9 cellular contexts compared by ENCODE assay signal in the genomic region with DNA sequence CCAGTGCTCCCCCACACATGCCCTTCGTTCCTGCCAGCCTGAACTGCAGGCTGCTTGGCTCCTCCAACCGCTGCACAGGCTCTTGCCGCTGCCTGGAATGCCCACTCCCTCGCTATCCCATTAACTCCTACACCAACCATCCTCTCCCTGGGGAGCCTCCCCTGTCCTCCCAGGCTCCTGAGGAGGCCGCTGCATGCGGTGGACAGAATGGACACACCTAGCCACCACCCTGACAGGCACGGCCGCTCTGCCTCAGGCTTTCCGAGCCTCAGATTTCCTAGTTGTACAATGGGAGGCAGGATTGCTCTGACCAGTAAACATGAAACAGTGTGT. TPM values are rescaled to one million over a fixed set of nuclear protein-coding genes. Genes with fewer than 3 reads are reported as not detected.
DNase-seq lines count a peak whose midpoint lies in the region; ATAC-seq and TF ChIP-seq lines count a peak whose summit lies in the region.
"Had no signal": no experiment of that assay in that cellular context is flagged by ENCODE, and none has a peak within 500 bp of the region (broad histone marks: within the 10 kb centered on the region; RNA-seq: fewer than 3 reads in every experiment).

No MANE protein-coding gene starts in this region.

- peaks cover 44% of the 10 kb centered on the region for H3K79me1 ChIP-seq in mesenchymal stem cell (replicated peaks; ENCODE audit: low read length, poor library complexity, severe bottlenecking)

- no peak overlapping the region for H2BK12ac ChIP-seq in mesenchymal stem cell (ENCODE audit: low read length in 2 of 2)

- H2AK5ac ChIP-seq in mesenchymal stem cell (ENCODE audit: low read length, severe bottlenecking): peak overlapping the region; percentile 18

- no peak overlapping the region for H4K91ac ChIP-seq in mesenchymal stem cell (ENCODE audit: low read length)

- intact Hi-C loops in activated CD4-positive, alpha-beta T cell treated with anti-CD3 and anti-CD28 coated beads, Interleukin-2, amount 10 ng/mL, durations not matched to agents 24 days and 14 days (cut with micrococcal nuclease): no loop called here
- intact Hi-C loops in testis (cut with DNase I; ENCODE audit: low total_unique reads): no loop called here

- H3K9ac ChIP-seq in mesenchymal stem cell (ENCODE audit: low read length): peak overlapping the region; percentile 80

- no peak overlapping the region for H3K23ac ChIP-seq in mesenchymal stem cell (ENCODE audit: low read length in 2 of 2)

- no peak overlapping the region for H3K27ac Mint-ChIP-seq in activated CD4-positive, alpha-beta T cell treated with anti-CD3 and anti-CD28 coated beads, Interleukin-2, amount 10 ng/mL, durations not matched to agents 24 days and 14 days
- no peak overlapping the region for H3K27ac Mint-ChIP-seq in central memory CD8-positive, alpha-beta T cell (ENCODE audit: low read depth)
- H3K27ac Mint-ChIP-seq: activated naive CD8-positive, alpha-beta T cell treated with anti-CD3 and anti-CD28 coated beads, Interleukin-2, amount 10 ng/mL, durations not matched to agents 7 days and 5 days had no signal

- H4K8ac ChIP-seq in mesenchymal stem cell (ENCODE audit: low read length): no peak overlapping the region

- H3K14ac ChIP-seq in mesenchymal stem cell (ENCODE audit: low read length in 2 of 2): no peak overlapping the region

- TF ChIP-seq CTCF in testis (IDR thresholded peaks at IDR 0.05): no peak

- no peak overlapping the region for H2AFZ ChIP-seq in mesenchymal stem cell (ENCODE audit: low read depth, low read length)

- TF ChIP-seq POLR2A in testis (IDR thresholded peaks at IDR 0.05): no peak

- no peak for ATAC-seq in central memory CD8-positive, alpha-beta T cell (replicated peaks; ENCODE audit: extremely low read depth, poor library complexity, severe bottlenecking)

- no peaks in the 10 kb centered on the region for H3K9me3 ChIP-seq in mesenchymal stem cell (ENCODE audit: control insufficient read depth, low read length)
- H3K9me3 ChIP-seq in testis: no peaks in the 10 kb centered on the region

- no peak overlapping the region for H3K18ac ChIP-seq in mesenchymal stem cell (ENCODE audit: low read depth in 1 of 2, low read length in 2 of 2)

- H3K4me1 ChIP-seq in mesenchymal stem cell (ENCODE audit: control insufficient read depth, insufficient read depth, low read depth, low read length) (peaks cover 58% of the 10 kb centered on the region), testis (peaks cover 50% of the 10 kb centered on the region)

- H3K4me2 ChIP-seq in mesenchymal stem cell (ENCODE audit: low read length, poor library complexity, severe bottlenecking): no peak overlapping the region

- peaks cover 19% of the 10 kb centered on the region for H3K4me1 Mint-ChIP-seq in activated CD4-positive, alpha-beta T cell treated with anti-CD3 and anti-CD28 coated beads, Interleukin-2, amount 10 ng/mL, durations not matched to agents 24 days and 14 days
- peaks cover 12% of the 10 kb centered on the region for H3K4me1 Mint-ChIP-seq in central memory CD8-positive, alpha-beta T cell

- no peak overlapping the region for H2BK15ac ChIP-seq in mesenchymal stem cell (ENCODE audit: low read depth, poor library complexity, severe bottlenecking)

- WGBS in mesenchymal stem cell: 90% methylated on average over 9 of the region's 9 CpGs
- WGBS in testis, 2 donors: 48 to 75% methylated on average over 9 of the region's 9 CpGs

- H3K27me3 Mint-ChIP-seq in activated CD4-positive, alpha-beta T cell treated with anti-CD3 and anti-CD28 coated beads, Interleukin-2, amount 10 ng/mL, durations not matched to agents 24 days and 14 days: peaks cover 20% of the 10 kb centered on the region
- H3K27me3 Mint-ChIP-seq in central memory CD8-positive, alpha-beta T cell: no peaks in the 10 kb centered on the region

- peaks cover 10 to 40% of the 10 kb centered on the region in 2 experiments for H3K36me3 ChIP-seq in mesenchymal stem cell (ENCODE audit: control insufficient read depth in 1 of 2, insufficient read depth in 2 of 2, low read depth in 1 of 2, low read length in 2 of 2)
- H3K36me3 ChIP-seq in testis (ENCODE audit: low read depth, missing control alignments): no peaks in the 10 kb centered on the region

- H3K27ac ChIP-seq in mesenchymal stem cell (ENCODE audit: low read length, poor library complexity, severe bottlenecking) (no peak overlapping the region), testis (peak overlapping the region; percentile 21 to 91)

- H2BK5ac ChIP-seq in mesenchymal stem cell (ENCODE audit: low read depth, low read length, poor library complexity, severe bottlenecking): no peak overlapping the region

- H3K27me3 ChIP-seq in mesenchymal stem cell (ENCODE audit: control insufficient read depth in 1 of 2, insufficient read depth in 1 of 2, low read length in 2 of 2) (no peaks in the 10 kb centered on the region), testis (no peaks in the 10 kb centered on the region)

- H3K4ac ChIP-seq in mesenchymal stem cell (ENCODE audit: low read depth in 1 of 2, low read length in 2 of 2): peak overlapping the region in 1 of 2 experiments; percentile 42

- peaks cover 11% of the 10 kb centered on the region for H3K36me3 Mint-ChIP-seq in activated CD4-positive, alpha-beta T cell treated with anti-CD3 and anti-CD28 coated beads, Interleukin-2, amount 10 ng/mL, durations not matched to agents 24 days and 14 days (ENCODE audit: low read depth)
- peaks cover 4% of the 10 kb centered on the region for H3K36me3 Mint-ChIP-seq in central memory CD8-positive, alpha-beta T cell (ENCODE audit: insufficient read depth)

- peak overlapping the region in 1 of 2 experiments; percentile 79 for H3K4me3 ChIP-seq in mesenchymal stem cell (ENCODE audit: insufficient read depth in 1 of 2, low read depth in 1 of 2, low read length in 2 of 2)
- no peak overlapping the region for H3K4me3 ChIP-seq in testis

- H3K4me3 Mint-ChIP-seq in activated CD4-positive, alpha-beta T cell treated with anti-CD3 and anti-CD28 coated beads, Interleukin-2, amount 10 ng/mL, durations not matched to agents 24 days and 14 days: peak overlapping the region; percentile 58
- peak overlapping the region; percentile 49 for H3K4me3 Mint-ChIP-seq in central memory CD8-positive, alpha-beta T cell

- DNase-seq in activated CD4-positive, alpha-beta T cell treated with anti-CD3 and anti-CD28 coated beads, Interleukin-2, amount 10 ng/mL, durations not matched to agents 24 days and 14 days: no peak
- no peak for DNase-seq in activated CD4-positive, alpha-beta T cell treated with anti-CD3 and anti-CD28 coated beads for 48 hours
- no peak for DNase-seq in central memory CD8-positive, alpha-beta T cell (ENCODE audit: low spot score in 2 of 2)
- DNase-seq in mesenchymal stem cell: no peak
- DNase-seq in testis: peak; percentile 46
- no peak for DNase-seq in NCI-H345 treated with DMSO at 0.1 percent for 48 hours (lab: John Stamatoyannopoulos, UW; ENCODE audit: unreplicated experiment)
- DNase-seq in effector CD4-positive, alpha-beta T cell: no peak
- DNase-seq in activated effector memory CD4-positive, alpha-beta T cell treated with Interleukin-2 at 50 U/mL for 16 hours: no peak
- DNase-seq: activated naive CD8-positive, alpha-beta T cell treated with anti-CD3 and anti-CD28 coated beads, Interleukin-2, amount 10 ng/mL, durations not matched to agents 7 days and 5 days had no signal

- no peaks in the 10 kb centered on the region for H3K9me3 Mint-ChIP-seq in activated CD4-positive, alpha-beta T cell treated with anti-CD3 and anti-CD28 coated beads, Interleukin-2, amount 10 ng/mL, durations not matched to agents 24 days and 14 days
- no peaks in the 10 kb centered on the region for H3K9me3 Mint-ChIP-seq in central memory CD8-positive, alpha-beta T cell
- H3K9me3 Mint-ChIP-seq: activated naive CD8-positive, alpha-beta T cell treated with anti-CD3 and anti-CD28 coated beads, Interleukin-2, amount 10 ng/mL, durations not matched to agents 7 days and 5 days had no signal

- no peak overlapping the region for H2BK120ac ChIP-seq in mesenchymal stem cell (ENCODE audit: low read depth, low read length)

RNA-seq across cellular contexts. Expression of gene PLXNB1, which starts 2.3 kb away (rescaled TPM):
- 5.7 and 6.5 TPM in 2 replicates for total RNA-seq in activated CD4-positive, alpha-beta T cell treated with anti-CD3 and anti-CD28 coated beads, Interleukin-2, amount 10 ng/mL, durations not matched to agents 24 days and 14 days
- polyA plus RNA-seq in mesenchymal stem cell (2013, experiment 1 of 2): 15.6 TPM
- 12.6 TPM for polyA plus RNA-seq in mesenchymal stem cell (2013, experiment 2 of 2)
- 10 to 100 TPM; 70.2 to 79.2 TPM for total RNA-seq in testis
- 41.5 TPM for polyA plus RNA-seq in testis (ENCODE audit: insufficient read depth, low read depth, low replicate concordance)

RNA-seq across cellular contexts. Expression of gene CCDC51, which starts 12.3 kb away (rescaled TPM):
- total RNA-seq in activated CD4-positive, alpha-beta T cell treated with anti-CD3 and anti-CD28 coated beads, Interleukin-2, amount 10 ng/mL, durations not matched to agents 24 days and 14 days: 24.4 and 25.9 TPM in 2 replicates
- polyA plus RNA-seq in mesenchymal stem cell (2013, experiment 1 of 2): 11.4 TPM
- polyA plus RNA-seq in mesenchymal stem cell (2013, experiment 2 of 2): 11.7 TPM
- total RNA-seq in testis: 10 to 100 TPM; 11.7 to 16.0 TPM
- 16.0 TPM for polyA plus RNA-seq in testis (ENCODE audit: insufficient read depth, low read depth, low replicate concordance)

RNA-seq across cellular contexts. Expression of gene TMA7, which starts 12.5 kb away (rescaled TPM):
- total RNA-seq in activated CD4-positive, alpha-beta T cell treated with anti-CD3 and anti-CD28 coated beads, Interleukin-2, amount 10 ng/mL, durations not matched to agents 24 days and 14 days: 272 and 275 TPM in 2 replicates
- polyA plus RNA-seq in mesenchymal stem cell (2013, experiment 1 of 2): 723 TPM
- 747 TPM for polyA plus RNA-seq in mesenchymal stem cell (2013, experiment 2 of 2)
- 100 to 1,000 TPM; 380 to 393 TPM for total RNA-seq in testis
- 425 TPM for polyA plus RNA-seq in testis (ENCODE audit: insufficient read depth, low read depth, low replicate concordance)

RNA-seq across cellular contexts. Expression of gene ATRIP, which starts 18.9 kb away (rescaled TPM):
- total RNA-seq in activated CD4-positive, alpha-beta T cell treated with anti-CD3 and anti-CD28 coated beads, Interleukin-2, amount 10 ng/mL, durations not matched to agents 24 days and 14 days: 18.3 and 20.0 TPM in 2 replicates
- 4.5 TPM for polyA plus RNA-seq in mesenchymal stem cell (2013, experiment 1 of 2)
- polyA plus RNA-seq in mesenchymal stem cell (2013, experiment 2 of 2): 4.8 TPM
- 10 to 100 TPM; 25.0 to 26.3 TPM for total RNA-seq in testis
- polyA plus RNA-seq in testis (ENCODE audit: insufficient read depth, low read depth, low replicate concordance): 56.5 TPM

RNA-seq across cellular contexts. Expression of gene FBXW12, which starts 55.6 kb away (rescaled TPM):
- 0.14 and 0.28 TPM in 2 replicates for total RNA-seq in activated CD4-positive, alpha-beta T cell treated with anti-CD3 and anti-CD28 coated beads, Interleukin-2, amount 10 ng/mL, durations not matched to agents 24 days and 14 days
- polyA plus RNA-seq in mesenchymal stem cell (2013, experiment 1 of 2): 0.03 TPM
- not detected for polyA plus RNA-seq in mesenchymal stem cell (2013, experiment 2 of 2)
- 1 to 10 TPM in 1 of 2 donors, under 1 TPM in 1; 0.81 to 2.0 TPM for total RNA-seq in testis
- polyA plus RNA-seq in testis (ENCODE audit: insufficient read depth, low read depth, low replicate concordance): 0.98 TPM
- total RNA-seq: activated naive CD8-positive, alpha-beta T cell treated with anti-CD3 and anti-CD28 coated beads, Interleukin-2, amount 10 ng/mL, durations not matched to agents 7 days and 5 days had no signal
